1 cellular context compared by ENCODE assay signal in the genomic region with DNA sequence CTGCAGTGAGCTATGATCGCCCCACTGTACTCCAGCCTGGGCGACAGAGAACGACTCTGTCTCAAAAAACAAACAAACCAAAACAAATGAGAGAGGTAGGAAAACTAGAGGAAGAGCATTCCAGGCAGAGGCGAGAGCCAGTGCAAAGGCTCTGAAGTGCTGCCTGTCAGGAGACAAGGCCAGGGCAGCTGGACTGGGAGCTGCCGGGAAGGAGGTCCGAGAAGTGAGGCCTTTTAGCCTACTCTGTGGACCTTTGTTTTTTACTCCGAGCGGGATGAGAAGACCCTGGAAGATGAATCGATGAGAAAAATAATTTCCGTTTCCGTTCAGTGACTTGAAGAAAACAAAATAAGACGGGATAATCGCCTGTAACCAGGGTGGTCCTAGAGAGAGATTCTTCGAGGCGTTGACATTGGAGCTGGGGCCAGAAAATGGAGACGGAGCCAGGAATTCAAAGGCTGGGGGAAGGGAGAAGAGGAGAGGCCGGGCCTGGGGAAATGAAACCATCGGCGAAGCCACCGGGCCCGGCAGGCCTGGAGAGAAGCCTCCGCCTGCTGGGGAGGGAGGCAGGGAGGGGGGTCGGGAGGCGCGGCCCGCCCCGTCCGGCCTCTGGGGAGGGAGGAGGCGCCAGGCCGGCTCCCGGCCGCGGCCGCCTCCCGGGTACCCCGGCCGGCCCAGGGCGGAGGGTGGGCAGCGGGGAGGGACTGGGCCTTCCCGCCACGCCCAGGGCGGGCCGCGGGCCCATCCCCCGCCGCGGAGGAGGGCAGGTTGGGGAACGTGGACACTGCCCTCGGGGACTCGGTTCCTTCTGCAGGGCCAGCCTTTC.
TF ChIP-seq lines count a peak whose summit lies in the region.

No MANE protein-coding gene starts in this region.

TF ChIP-seq in HepG2, 621 proteins besides CTCF, POLR2A, EP300 and RAD21 (continued from another document and continues in another):
- TF ChIP-seq ZBTB37 (CRISPR knock-in tag; IDR thresholded peaks at IDR 0.05) (no peak), MAFG (CRISPR knock-in tag; IDR thresholded peaks at IDR 0.05) (no peak), SOX5 (CRISPR knock-in tag; IDR thresholded peaks at IDR 0.05; ENCODE audit: borderline replicate concordance) (no peak), ZNF567 (CRISPR knock-in tag; IDR thresholded peaks at IDR 0.05; ENCODE audit: borderline replicate concordance) (no peak; the same call in 1 of the 2 replicates), ZMAT3 (CRISPR knock-in tag; conservative IDR thresholded peaks at IDR 0.05) (no peak), ZEB1 (IDR thresholded peaks at IDR 0.05; ENCODE audit: insufficient replicate concordance, low read depth) (no peak), SALL1 (CRISPR knock-in tag; IDR thresholded peaks at IDR 0.05) (peak; percentile 17), ZSCAN22 (CRISPR knock-in tag; IDR thresholded peaks at IDR 0.05) (no peak), ARID2 (CRISPR knock-in tag; IDR thresholded peaks at IDR 0.05; ENCODE audit: borderline replicate concordance) (no peak), ZNF792 (CRISPR knock-in tag; IDR thresholded peaks at IDR 0.05) (peak; percentile 63; the same call in 1 of the 2 replicates), ZNF619 (CRISPR knock-in tag; IDR thresholded peaks at IDR 0.05) (no peak), TFE3 (CRISPR knock-in tag; IDR thresholded peaks at IDR 0.05) (no peak; the same call in 1 of the 2 replicates), GTF2F1 (IDR thresholded peaks at IDR 0.05; ENCODE audit: low read length) (no peak), ZNF782 (CRISPR knock-in tag; IDR thresholded peaks at IDR 0.05; ENCODE audit: borderline replicate concordance) (no peak), MIXL1 (CRISPR knock-in tag; IDR thresholded peaks at IDR 0.05) (0 out of 2 replicates have a peak, but pooled peaks have one; percentile 20), SAP130 (CRISPR knock-in tag; IDR thresholded peaks at IDR 0.05; ENCODE audit: low read depth) (peak; percentile 43; the same call in 1 of the 2 replicates), SATB2 (CRISPR knock-in tag; IDR thresholded peaks at IDR 0.05) (no peak), RBAK (CRISPR knock-in tag; IDR thresholded peaks at IDR 0.05) (no peak), ZNF749 (CRISPR knock-in tag; IDR thresholded peaks at IDR 0.05; ENCODE audit: borderline replicate concordance) (no peak), DRAP1 (CRISPR knock-in tag; IDR thresholded peaks at IDR 0.05) (peak; percentile 51; the same call in 1 of the 2 replicates), ZNF841 (CRISPR knock-in tag; IDR thresholded peaks at IDR 0.05; ENCODE audit: borderline replicate concordance) (no peak), GFI1 (CRISPR knock-in tag; IDR thresholded peaks at IDR 0.05; ENCODE audit: borderline replicate concordance) (no peak), HMGXB4 (CRISPR knock-in tag; IDR thresholded peaks at IDR 0.05; ENCODE audit: borderline replicate concordance in 1 of 2, low read depth in 1 of 2) (no peak; a peak in 1 of 4 replicates), TFAP4 (IDR thresholded peaks at IDR 0.05; ENCODE audit: borderline replicate concordance, low read depth) (0 out of 2 replicates have a peak, but pooled peaks have one; percentile 7), HNF4A (CRISPR knock-in tag; IDR thresholded peaks at IDR 0.05) (0 out of 2 replicates have a peak, but pooled peaks have one; percentile 1), SNRNP70 (IDR thresholded peaks at IDR 0.05; ENCODE audit: low read depth, low read length) (no peak), JUN (CRISPR knock-in tag; IDR thresholded peaks at IDR 0.05) (no peak), ZNF678 (CRISPR knock-in tag; IDR thresholded peaks at IDR 0.05) (no peak), ZNF337 (CRISPR knock-in tag; IDR thresholded peaks at IDR 0.05; ENCODE audit: borderline replicate concordance, low read depth) (no peak), ZNF12 (CRISPR knock-in tag; IDR thresholded peaks at IDR 0.05) (no peak), BRD4 (CRISPR knock-in tag; IDR thresholded peaks at IDR 0.05) (no peak), ZKSCAN5 (CRISPR knock-in tag; IDR thresholded peaks at IDR 0.05) (no peak), SCMH1 (CRISPR knock-in tag; IDR thresholded peaks at IDR 0.05; ENCODE audit: borderline replicate concordance) (no peak), MYC (CRISPR knock-in tag; IDR thresholded peaks at IDR 0.05; ENCODE audit: borderline replicate concordance) (peak; percentile 51; the same call in 1 of the 2 replicates), SP1 (IDR thresholded peaks at IDR 0.05) (no peak), SP1 (CRISPR knock-in tag; IDR thresholded peaks at IDR 0.05) (peak; percentile 65)
- TF ChIP-seq, protein P1, sequence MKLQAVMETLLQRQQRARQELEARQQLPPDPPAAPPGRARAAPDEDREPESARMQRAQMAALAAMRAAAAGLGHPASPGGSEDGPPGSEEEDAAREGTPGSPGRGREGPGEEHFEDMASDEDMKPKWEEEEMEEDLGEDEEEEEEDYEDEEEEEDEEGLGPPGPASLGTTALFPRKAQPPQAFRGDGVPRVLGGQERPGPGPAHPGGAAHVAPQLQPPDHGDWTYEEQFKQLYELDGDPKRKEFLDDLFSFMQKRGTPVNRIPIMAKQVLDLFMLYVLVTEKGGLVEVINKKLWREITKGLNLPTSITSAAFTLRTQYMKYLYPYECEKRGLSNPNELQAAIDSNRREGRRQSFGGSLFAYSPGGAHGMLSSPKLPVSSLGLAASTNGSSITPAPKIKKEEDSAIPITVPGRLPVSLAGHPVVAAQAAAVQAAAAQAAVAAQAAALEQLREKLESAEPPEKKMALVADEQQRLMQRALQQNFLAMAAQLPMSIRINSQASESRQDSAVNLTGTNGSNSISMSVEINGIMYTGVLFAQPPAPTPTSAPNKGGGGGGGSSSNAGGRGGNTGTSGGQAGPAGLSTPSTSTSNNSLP (IDR thresholded peaks at IDR 0.05; ENCODE audit: low read depth, low read length): no peak
- TF ChIP-seq, protein P2, sequence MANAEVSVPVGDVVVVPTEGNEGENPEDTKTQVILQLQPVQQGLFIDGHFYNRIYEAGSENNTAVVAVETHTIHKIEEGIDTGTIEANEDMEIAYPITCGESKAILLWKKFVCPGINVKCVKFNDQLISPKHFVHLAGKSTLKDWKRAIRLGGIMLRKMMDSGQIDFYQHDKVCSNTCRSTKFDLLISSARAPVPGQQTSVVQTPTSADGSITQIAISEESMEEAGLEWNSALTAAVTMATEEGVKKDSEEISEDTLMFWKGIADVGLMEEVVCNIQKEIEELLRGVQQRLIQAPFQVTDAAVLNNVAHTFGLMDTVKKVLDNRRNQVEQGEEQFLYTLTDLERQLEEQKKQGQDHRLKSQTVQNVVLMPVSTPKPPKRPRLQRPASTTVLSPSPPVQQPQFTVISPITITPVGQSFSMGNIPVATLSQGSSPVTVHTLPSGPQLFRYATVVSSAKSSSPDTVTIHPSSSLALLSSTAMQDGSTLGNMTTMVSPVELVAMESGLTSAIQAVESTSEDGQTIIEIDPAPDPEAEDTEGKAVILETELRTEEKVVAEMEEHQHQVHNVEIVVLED (CRISPR knock-in tag; IDR thresholded peaks at IDR 0.05; ENCODE audit: borderline replicate concordance): no peak
- TF ChIP-seq, protein P3, sequence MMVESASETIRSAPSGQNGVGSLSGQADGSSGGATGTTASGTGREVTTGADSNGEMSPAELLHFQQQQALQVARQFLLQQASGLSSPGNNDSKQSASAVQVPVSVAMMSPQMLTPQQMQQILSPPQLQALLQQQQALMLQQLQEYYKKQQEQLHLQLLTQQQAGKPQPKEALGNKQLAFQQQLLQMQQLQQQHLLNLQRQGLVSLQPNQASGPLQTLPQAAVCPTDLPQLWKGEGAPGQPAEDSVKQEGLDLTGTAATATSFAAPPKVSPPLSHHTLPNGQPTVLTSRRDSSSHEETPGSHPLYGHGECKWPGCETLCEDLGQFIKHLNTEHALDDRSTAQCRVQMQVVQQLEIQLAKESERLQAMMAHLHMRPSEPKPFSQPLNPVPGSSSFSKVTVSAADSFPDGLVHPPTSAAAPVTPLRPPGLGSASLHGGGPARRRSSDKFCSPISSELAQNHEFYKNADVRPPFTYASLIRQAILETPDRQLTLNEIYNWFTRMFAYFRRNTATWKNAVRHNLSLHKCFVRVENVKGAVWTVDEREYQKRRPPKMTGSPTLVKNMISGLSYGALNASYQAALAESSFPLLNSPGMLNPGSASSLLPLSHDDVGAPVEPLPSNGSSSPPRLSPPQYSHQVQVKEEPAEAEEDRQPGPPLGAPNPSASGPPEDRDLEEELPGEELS (CRISPR knock-in tag; IDR thresholded peaks at IDR 0.05): peak; percentile 34
- TF ChIP-seq, protein P4, sequence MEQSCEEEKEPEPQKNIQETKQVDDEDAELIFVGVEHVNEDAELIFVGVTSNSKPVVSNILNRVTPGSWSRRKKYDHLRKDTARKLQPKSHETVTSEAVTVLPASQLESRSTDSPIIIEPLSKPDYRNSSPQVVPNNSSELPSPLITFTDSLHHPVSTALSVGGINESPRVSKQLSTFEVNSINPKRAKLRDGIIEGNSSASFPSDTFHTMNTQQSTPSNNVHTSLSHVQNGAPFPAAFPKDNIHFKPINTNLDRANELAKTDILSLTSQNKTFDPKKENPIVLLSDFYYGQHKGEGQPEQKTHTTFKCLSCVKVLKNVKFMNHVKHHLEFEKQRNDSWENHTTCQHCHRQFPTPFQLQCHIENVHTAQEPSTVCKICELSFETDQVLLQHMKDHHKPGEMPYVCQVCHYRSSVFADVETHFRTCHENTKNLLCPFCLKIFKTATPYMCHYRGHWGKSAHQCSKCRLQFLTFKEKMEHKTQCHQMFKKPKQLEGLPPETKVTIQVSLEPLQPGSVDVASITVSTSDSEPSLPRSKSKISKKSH (CRISPR knock-in tag; IDR thresholded peaks at IDR 0.05; ENCODE audit: borderline replicate concordance): no peak
- TF ChIP-seq, protein P5, sequence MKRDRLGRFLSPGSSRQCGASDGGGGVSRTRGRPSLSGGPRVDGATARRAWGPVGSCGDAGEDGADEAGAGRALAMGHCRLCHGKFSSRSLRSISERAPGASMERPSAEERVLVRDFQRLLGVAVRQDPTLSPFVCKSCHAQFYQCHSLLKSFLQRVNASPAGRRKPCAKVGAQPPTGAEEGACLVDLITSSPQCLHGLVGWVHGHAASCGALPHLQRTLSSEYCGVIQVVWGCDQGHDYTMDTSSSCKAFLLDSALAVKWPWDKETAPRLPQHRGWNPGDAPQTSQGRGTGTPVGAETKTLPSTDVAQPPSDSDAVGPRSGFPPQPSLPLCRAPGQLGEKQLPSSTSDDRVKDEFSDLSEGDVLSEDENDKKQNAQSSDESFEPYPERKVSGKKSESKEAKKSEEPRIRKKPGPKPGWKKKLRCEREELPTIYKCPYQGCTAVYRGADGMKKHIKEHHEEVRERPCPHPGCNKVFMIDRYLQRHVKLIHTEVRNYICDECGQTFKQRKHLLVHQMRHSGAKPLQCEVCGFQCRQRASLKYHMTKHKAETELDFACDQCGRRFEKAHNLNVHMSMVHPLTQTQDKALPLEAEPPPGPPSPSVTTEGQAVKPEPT (CRISPR knock-in tag; IDR thresholded peaks at IDR 0.05; ENCODE audit: low read depth): no peak
- TF ChIP-seq, protein P6, sequence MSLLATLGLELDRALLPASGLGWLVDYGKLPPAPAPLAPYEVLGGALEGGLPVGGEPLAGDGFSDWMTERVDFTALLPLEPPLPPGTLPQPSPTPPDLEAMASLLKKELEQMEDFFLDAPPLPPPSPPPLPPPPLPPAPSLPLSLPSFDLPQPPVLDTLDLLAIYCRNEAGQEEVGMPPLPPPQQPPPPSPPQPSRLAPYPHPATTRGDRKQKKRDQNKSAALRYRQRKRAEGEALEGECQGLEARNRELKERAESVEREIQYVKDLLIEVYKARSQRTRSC (CRISPR knock-in tag; IDR thresholded peaks at IDR 0.05; ENCODE audit: low read depth): no peak
- TF ChIP-seq, protein P7, sequence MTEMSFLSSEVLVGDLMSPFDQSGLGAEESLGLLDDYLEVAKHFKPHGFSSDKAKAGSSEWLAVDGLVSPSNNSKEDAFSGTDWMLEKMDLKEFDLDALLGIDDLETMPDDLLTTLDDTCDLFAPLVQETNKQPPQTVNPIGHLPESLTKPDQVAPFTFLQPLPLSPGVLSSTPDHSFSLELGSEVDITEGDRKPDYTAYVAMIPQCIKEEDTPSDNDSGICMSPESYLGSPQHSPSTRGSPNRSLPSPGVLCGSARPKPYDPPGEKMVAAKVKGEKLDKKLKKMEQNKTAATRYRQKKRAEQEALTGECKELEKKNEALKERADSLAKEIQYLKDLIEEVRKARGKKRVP (CRISPR knock-in tag; IDR thresholded peaks at IDR 0.05): no peak
